13 cellular contexts compared by ENCODE assay signal in the genomic region with DNA sequence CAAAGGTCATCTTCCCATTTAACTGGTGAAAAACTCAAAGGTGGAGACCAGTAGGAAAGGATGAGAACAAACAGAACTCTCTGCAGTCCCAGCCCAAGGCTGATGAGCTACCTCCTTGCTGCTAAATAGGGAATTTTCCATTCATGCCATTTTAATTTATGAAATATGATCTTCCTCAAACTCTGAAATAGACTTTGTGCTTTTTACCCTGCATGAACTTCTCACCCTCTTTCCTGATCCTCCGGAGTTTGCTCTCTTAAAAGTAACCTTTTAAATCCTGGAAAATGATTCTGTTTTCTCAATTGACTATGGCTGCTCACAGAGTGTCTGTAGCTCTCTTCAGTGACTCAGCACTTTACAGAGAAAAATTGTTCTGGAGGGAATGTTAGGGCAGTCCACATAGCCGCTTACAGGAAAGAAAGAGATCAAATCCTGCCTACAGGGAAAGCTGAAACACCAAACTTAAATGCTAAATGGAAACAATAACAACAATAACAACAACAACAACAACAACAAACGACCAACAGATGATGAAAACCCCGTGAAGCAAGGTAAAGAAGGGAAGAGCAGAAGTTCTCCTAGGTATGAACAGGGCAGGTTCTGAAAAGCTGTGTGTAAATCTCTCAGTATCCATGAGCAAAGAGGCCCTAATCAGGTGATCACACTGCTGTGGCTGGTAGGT.
DNase-seq lines count a peak whose midpoint lies in the region; ATAC-seq and TF ChIP-seq lines count a peak whose summit lies in the region.
"Had no signal": no experiment of that assay in that cellular context is flagged by ENCODE, and none has a peak within 500 bp of the region (broad histone marks: within the 10 kb centered on the region; RNA-seq: fewer than 3 reads in every experiment).

No MANE protein-coding gene starts in this region.

- H3K9me1 ChIP-seq in IMR-90 (ENCODE audit: insufficient read depth, low read length), result no peaks in the 10 kb centered on the region; the same call in 1 of the 2 replicates

- no peak overlapping the region; the same call in 2 of the 3 replicates for H2BK15ac ChIP-seq in IMR-90 (ENCODE audit: low read depth, low read length)

- H4K91ac ChIP-seq in IMR-90 (ENCODE audit: insufficient read depth, low read depth, low read length), result peak overlapping the region; percentile 75

- no peak overlapping the region for H2AK9ac ChIP-seq in IMR-90 (replicated peaks; ENCODE audit: low read depth, low read length, poor library complexity)

- no peak overlapping the region for H3K23ac ChIP-seq in IMR-90 (ENCODE audit: low read depth, low read length)

- dilution Hi-C loops in IMR-90 (cut with HindIII; ENCODE audit: low sequenced_read_pairs, unreplicated experiment), result no loop called here

- no peak overlapping the region for H3K9ac ChIP-seq in IMR-90 (ENCODE audit: low read depth, low read length)

- WGBS in IMR-90 (ENCODE audit: extremely low coverage in 2 of 2, insufficient read length in 1 of 2), 2 experiments, result no CpG with 5 or more reads among the region's 4 CpGs

- POLR2A ChIA-PET in IMR-90 (lab: Charles Lee; ENCODE audit: unreplicated experiment), result no interaction called here

- H3K4me1 ChIP-seq in IMR-90 (ENCODE audit: control insufficient read depth, insufficient read depth, low read length), result peaks cover 2% of the 10 kb centered on the region
- peaks cover 11 to 21% of the 10 kb centered on the region in 2 donors for H3K4me1 ChIP-seq in muscle layer of duodenum (ENCODE audit: control insufficient read depth in 1 of 2, insufficient read depth in 2 of 2, low read length in 2 of 2)

- no peak for TF ChIP-seq RAD21 in IMR-90 (IDR thresholded peaks at IDR 0.05; ENCODE audit: low read length)

- peak overlapping the region; percentile 61; the same call in 1 of the 2 replicates for H3K27ac ChIP-seq in IMR-90 (ENCODE audit: insufficient read depth, low read length)
- peak overlapping the region; percentile 73 for H3K27ac ChIP-seq in muscle layer of duodenum (ENCODE audit: low read length)

- peak overlapping the region; percentile 29 to 52; a peak in 3 of 4 replicates for H4K8ac ChIP-seq in IMR-90 (ENCODE audit: low read depth in 2 of 2, low read length in 2 of 2)

- H3K4ac ChIP-seq in IMR-90 (ENCODE audit: low read depth, low read length), result no peak overlapping the region; the same call in 1 of the 2 replicates

- 0 out of 2 replicates have a peak overlapping the region, but pooled peaks have one; percentile 5 for H3K14ac ChIP-seq in IMR-90 (replicated peaks; ENCODE audit: low read depth, low read length)

- peak overlapping the region; percentile 90 for H3K18ac ChIP-seq in IMR-90 (ENCODE audit: low read depth, low read length)

- no TSS peak for BruUV-seq in IMR-90 (replicated peaks; lab: Mats Ljungman, UMichigan)

- peak overlapping the region; percentile 22 for H2BK120ac ChIP-seq in IMR-90 (ENCODE audit: low read depth, low read length)

- no peak for TF ChIP-seq POLR2A in IMR-90 (IDR thresholded peaks at IDR 0.05; ENCODE audit: low read depth, low read length)

- peak overlapping the region; percentile 95 for H4K5ac ChIP-seq in IMR-90 (ENCODE audit: low read depth, low read length)

- in situ Hi-C loops in IMR-90 (cut with MboI; ENCODE audit: low sequenced_read_pairs), result no loop called here

- no peak overlapping the region for H2AK5ac ChIP-seq in IMR-90 (ENCODE audit: low read depth, low read length)

- intact Hi-C loops in IMR-90 (cut with micrococcal nuclease), result loop anchor here (5.0 kb wide), 1 partner anchor 82 kb away; the partner anchor contains the start of gene SESTD1

- no peak overlapping the region for H3K4me3 ChIP-seq in IMR-90 (ENCODE audit: insufficient read depth, low read depth, low read length)
- H3K4me3 ChIP-seq in muscle layer of duodenum (ENCODE audit: low read depth in 1 of 2, low read length in 2 of 2), result no peak overlapping the region

- no peak for TF ChIP-seq CTCF in IMR-90 (conservative IDR thresholded peaks at IDR 0.05; ENCODE audit: low read depth, low read length)

- H2BK20ac ChIP-seq in IMR-90 (ENCODE audit: low read depth, low read length), result peak overlapping the region; percentile 35; the same call in 1 of the 2 replicates

- peak; percentile 8 for DNase-seq in A172 (ENCODE audit: low spot score)
- DNase-seq in IMR-90, result peak; percentile 31
- DNase-seq in dedifferentiated amniotic fluid mesenchymal stem cell (ENCODE audit: extremely low spot score), result peak; percentile 66
- no peak for DNase-seq in NCI-H1092 treated with DMSO at 0.1 percent for 48 hours (lab: John Stamatoyannopoulos, UW)
- no peak for DNase-seq in stimulated activated naive CD4-positive, alpha-beta T cell treated with Interleukin-2 at 50 U/mL for 16 hours (lab: John Stamatoyannopoulos, UW)
- DNase-seq: activated CD4-positive, CD25-positive, alpha-beta regulatory T cell; C1 segment of cervical spinal cord; central memory CD4-positive, alpha-beta T cell; kidney; NCI-H345 had no signal

- peak; percentile 91 for ATAC-seq in IMR-90 (ENCODE audit: low read depth)
- ATAC-seq in HG02852 (IDR thresholded peaks at IDR 0.05; ENCODE audit: unreplicated experiment), result no peak
- ATAC-seq in HG03460 (IDR thresholded peaks at IDR 0.05; ENCODE audit: unreplicated experiment), result no peak

- H3K36me3 ChIP-seq in IMR-90 (ENCODE audit: control insufficient read depth, insufficient read depth, low read length) (no peaks in the 10 kb centered on the region), muscle layer of duodenum (ENCODE audit: control insufficient read depth in 1 of 2, insufficient read depth in 2 of 2, low read length in 2 of 2) (no peaks in the 10 kb centered on the region)

- no peaks in the 10 kb centered on the region for H4K20me1 ChIP-seq in IMR-90 (ENCODE audit: insufficient read depth, low read length)

- H2AFZ ChIP-seq in IMR-90 (replicated peaks; ENCODE audit: low read length, poor library complexity), result no peak overlapping the region

- no peak overlapping the region for H3K4me2 ChIP-seq in IMR-90 (ENCODE audit: low read depth, low read length)

- no peaks in the 10 kb centered on the region for H3K9me3 ChIP-seq in IMR-90 (ENCODE audit: control insufficient read depth, insufficient read depth, low read length)
- H3K9me3 ChIP-seq in muscle layer of duodenum (ENCODE audit: control insufficient read depth in 1 of 2, low read length in 2 of 2), result no peaks in the 10 kb centered on the region

- H3K56ac ChIP-seq in IMR-90 (ENCODE audit: extremely low read depth, insufficient read depth, low read length), result no peak overlapping the region

- H3K27me3 ChIP-seq in IMR-90 (ENCODE audit: control insufficient read depth, insufficient read depth, low read length), result no peaks in the 10 kb centered on the region; the same call in 1 of the 2 replicates
- no peaks in the 10 kb centered on the region for H3K27me3 ChIP-seq in muscle layer of duodenum (ENCODE audit: low read depth, low read length)

- peak overlapping the region; percentile 36 for H2BK5ac ChIP-seq in IMR-90 (ENCODE audit: low read depth, low read length, poor library complexity, severe bottlenecking)

- H3K79me1 ChIP-seq in IMR-90 (ENCODE audit: low read depth in 1 of 2, low read length in 2 of 2), result no peaks in the 10 kb centered on the region

- CTCF ChIA-PET in IMR-90 (lab: Yijun Ruan, JAX), result interaction anchor here (0.6 to 1.5 kb wide), 3 partner anchors 8 to 78 kb away, joined by 3 to 5 read pairs (median 4); no protein-coding TSS in a partner anchor

TF ChIP-seq in IMR-90, 13 proteins besides CTCF, POLR2A, EP300 and RAD21:
- TF ChIP-seq NFE2L2 (IDR thresholded peaks at IDR 0.05; ENCODE audit: low read depth, low read length), result peak; percentile 97
- peak; percentile 60 for TF ChIP-seq MAFK (IDR thresholded peaks at IDR 0.05; ENCODE audit: low read depth, low read length)
- TF ChIP-seq MAZ (IDR thresholded peaks at IDR 0.05; ENCODE audit: borderline replicate concordance, low read depth, low read length), result no peak

Comparison
In these comparisons a context has a peak if more than half of its experiments do, and no peak if none do; other contexts are left out.
1. DNase-seq: peak in A172 (single experiment), IMR-90 (single experiment) and dedifferentiated amniotic fluid mesenchymal stem cell (single experiment); none in NCI-H1092 treated with DMSO at 0.1 percent for 48 hours (single experiment) and stimulated activated naive CD4-positive, alpha-beta T cell treated with Interleukin-2 at 50 U/mL for 16 hours (single experiment).